8 cellular contexts compared by ENCODE assay signal in the genomic region with DNA sequence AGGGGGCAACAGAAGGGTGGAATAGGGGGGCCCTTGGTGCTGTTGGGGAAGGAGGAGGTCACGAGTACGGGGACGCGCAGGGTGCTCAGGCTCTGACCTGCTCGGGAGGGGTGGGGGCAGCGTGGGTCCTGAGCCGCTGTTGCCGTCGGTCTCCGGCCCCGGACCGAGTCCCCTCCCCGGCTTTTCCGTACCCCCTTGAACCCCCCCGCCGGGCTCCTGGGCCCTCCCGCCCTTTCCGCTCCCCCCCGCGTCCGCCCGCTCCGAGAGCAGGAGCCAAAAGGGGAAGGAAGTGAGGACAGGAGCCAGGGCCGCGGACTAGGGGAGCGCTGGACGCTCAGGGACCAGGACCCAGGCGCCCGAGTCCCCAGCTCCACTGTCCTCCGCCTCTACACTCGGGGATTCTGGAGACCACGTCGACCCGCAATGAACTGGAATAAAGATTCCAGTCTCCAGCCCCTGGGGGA. TPM values are rescaled to one million over a fixed set of nuclear protein-coding genes. Genes with fewer than 3 reads are reported as not detected.
DNase-seq lines count a peak whose midpoint lies in the region; ATAC-seq and TF ChIP-seq lines count a peak whose summit lies in the region.

RGL2 (minus strand) TSS at position 170 of the 464 bp plus-strand sequence. CDS start 332 bp downstream, outside the sequence.

- no peak for TF ChIP-seq CTCF in lung (IDR thresholded peaks at IDR 0.05; ENCODE audit: control extremely low read depth, extremely low read depth)

- peaks cover 88% of the 10 kb centered on the region for H3K36me3 Mint-ChIP-seq in stimulated activated effector memory CD8-positive, alpha-beta T cell treated with anti-CD3 and anti-CD28 coated beads, Interleukin-12 subunit alpha, Interleukin-12 subunit beta, amount 100 ng/mL, for 72 hours

- DNase-seq in GM03348 (ENCODE audit: low spot score) (peak; percentile 80), H4 (ENCODE audit: low spot score) (peak; percentile 37), NCI-H1092 treated with DMSO at 0.1 percent for 48 hours (lab: John Stamatoyannopoulos, UW) (peak; percentile 62), lung (ENCODE audit: low spot score) (peak; percentile 85)
- DNase-seq in activated CD4-positive, alpha-beta T cell treated with anti-CD3 and anti-CD28 coated beads for 1 hour, result peak; percentile 48
- DNase-seq in effector memory CD4-positive, alpha-beta T cell, result peak; percentile 47 to 54 (median 54)
- DNase-seq in stimulated activated effector memory CD8-positive, alpha-beta T cell treated with anti-CD3 and anti-CD28 coated beads, Interleukin-12 subunit alpha, Interleukin-12 subunit beta, amount 100 ng/mL, for 72 hours (ENCODE audit: low spot score in 2 of 2), result peak in 1 of 2 donors; percentile 36

- WGBS in lung, 2 donors, result 1 to 2% methylated on average over 20 to 34 of the region's 34 CpGs

- ATAC-seq in lung (ENCODE audit: insufficient read depth, low FRiP score) (peak; percentile 70), HG03571 (IDR thresholded peaks at IDR 0.05; ENCODE audit: unreplicated experiment) (no peak)
- ATAC-seq in stimulated activated effector memory CD8-positive, alpha-beta T cell treated with anti-CD3 and anti-CD28 coated beads, Interleukin-12 subunit alpha, Interleukin-12 subunit beta, amount 100 ng/mL, for 72 hours, result peak; percentile 36

- H3K27ac Mint-ChIP-seq in stimulated activated effector memory CD8-positive, alpha-beta T cell treated with anti-CD3 and anti-CD28 coated beads, Interleukin-12 subunit alpha, Interleukin-12 subunit beta, amount 100 ng/mL, for 72 hours, result peak within 1 kb of the TSS; percentile 100

- H3K4me1 ChIP-seq in effector memory CD4-positive, alpha-beta T cell (ENCODE audit: control insufficient read depth, insufficient read depth, low read length, poor library complexity, severe bottlenecking), result peaks cover 14% of the 10 kb centered on the region
- peaks cover 0 to 3% of the 10 kb centered on the region in 2 donors for H3K4me1 ChIP-seq in lung (ENCODE audit: control insufficient read depth in 2 of 2, insufficient read depth in 2 of 2, low read length in 2 of 2)

- peaks cover 13% of the 10 kb centered on the region for H3K36me3 ChIP-seq in effector memory CD4-positive, alpha-beta T cell (ENCODE audit: control insufficient read depth, insufficient read depth, low read length)
- peaks cover 0 to 26% of the 10 kb centered on the region in 2 donors for H3K36me3 ChIP-seq in lung (ENCODE audit: control insufficient read depth in 2 of 2, insufficient read depth in 2 of 2, low read length in 2 of 2)

- H3K9me3 Mint-ChIP-seq in stimulated activated effector memory CD8-positive, alpha-beta T cell treated with anti-CD3 and anti-CD28 coated beads, Interleukin-12 subunit alpha, Interleukin-12 subunit beta, amount 100 ng/mL, for 72 hours, result no peaks in the 10 kb centered on the region

- peak within 1 kb of the TSS; percentile 95 for H3K27ac ChIP-seq in effector memory CD4-positive, alpha-beta T cell (ENCODE audit: insufficient read depth, low read length, poor library complexity, severe bottlenecking)
- peak within 1 kb of the TSS; percentile 96 to 98 for H3K27ac ChIP-seq in lung (ENCODE audit: low read depth in 1 of 2, low read length in 1 of 2)

- peaks cover 52% of the 10 kb centered on the region for H3K4me1 Mint-ChIP-seq in stimulated activated effector memory CD8-positive, alpha-beta T cell treated with anti-CD3 and anti-CD28 coated beads, Interleukin-12 subunit alpha, Interleukin-12 subunit beta, amount 100 ng/mL, for 72 hours

- H3K9me3 ChIP-seq in effector memory CD4-positive, alpha-beta T cell (ENCODE audit: control insufficient read depth, low read length), result no peaks in the 10 kb centered on the region
- no peaks in the 10 kb centered on the region for H3K9me3 ChIP-seq in lung (ENCODE audit: control insufficient read depth in 2 of 2, insufficient read depth in 1 of 2, low read length in 1 of 2)

- peak within 1 kb of the TSS; percentile 98 for H3K4me3 ChIP-seq in effector memory CD4-positive, alpha-beta T cell (ENCODE audit: insufficient read depth, low read depth, low read length, poor library complexity, severe bottlenecking)
- peak within 1 kb of the TSS; percentile 71 for H3K4me3 ChIP-seq in lung

- no peaks in the 10 kb centered on the region for H3K27me3 ChIP-seq in effector memory CD4-positive, alpha-beta T cell (replicated peaks; ENCODE audit: control insufficient read depth, insufficient read depth, low read length, poor library complexity, severe bottlenecking)
- no peaks in the 10 kb centered on the region for H3K27me3 ChIP-seq in lung (ENCODE audit: control insufficient read depth, insufficient read depth)

- peak within 1 kb of the TSS; percentile 100 for H3K4me3 Mint-ChIP-seq in stimulated activated effector memory CD8-positive, alpha-beta T cell treated with anti-CD3 and anti-CD28 coated beads, Interleukin-12 subunit alpha, Interleukin-12 subunit beta, amount 100 ng/mL, for 72 hours

RNA-seq across cellular contexts. Expression of gene RGL2, which starts in this region (rescaled TPM):
- 14.7 and 17.5 TPM in 2 replicates for total RNA-seq in H4 (2014; rRNA removed; shearing (Covaris generic))
- total RNA-seq in lung, result 10 to 100 TPM; 74.7 to 93.7 TPM
- 10 to 100 TPM; 72.2 to 75.4 TPM for polyA plus RNA-seq in lung
